In the genomic region with DNA sequence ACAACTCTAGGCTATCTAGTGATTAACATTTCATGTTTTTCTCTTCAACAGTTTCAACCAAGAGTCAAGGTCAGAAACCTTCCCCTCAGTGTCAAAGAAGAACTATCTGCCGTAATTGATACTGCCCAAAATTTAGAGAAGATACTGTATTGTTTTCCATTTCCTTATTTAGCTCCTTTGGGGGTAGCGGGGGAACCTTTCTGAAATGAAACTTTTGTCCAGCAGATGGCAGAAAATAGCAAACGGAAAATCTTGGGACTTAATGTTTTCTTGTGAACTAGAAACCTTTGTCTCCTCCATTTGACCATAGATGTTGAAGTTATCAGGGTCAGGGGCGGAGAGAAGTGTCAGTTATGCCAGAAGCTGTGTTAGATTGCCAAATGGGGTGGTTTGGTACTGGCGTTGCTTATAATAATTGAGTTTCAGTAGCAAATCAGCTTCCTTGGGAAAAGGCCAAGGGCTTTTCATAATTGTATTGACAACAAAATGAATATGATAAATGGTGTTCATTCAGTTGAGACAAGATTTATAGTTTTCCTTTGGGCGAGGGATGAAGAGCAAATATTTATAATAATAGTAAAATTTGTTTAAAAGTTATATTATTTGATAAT, we compare ENCODE assay signal across 9 cellular contexts.
DNase-seq lines count a peak whose midpoint lies in the region; ATAC-seq, FAIRE-seq and TF ChIP-seq lines count a peak whose summit lies in the region.
"Had no signal": no experiment of that assay in that cellular context is flagged by ENCODE, and none has a peak within 500 bp of the region (broad histone marks: within the 10 kb centered on the region; RNA-seq: fewer than 3 reads in every experiment).

No MANE protein-coding gene starts in this region.

- H3K27ac ChIP-seq in keratinocyte (ENCODE audit: control insufficient read depth, insufficient read depth, low read length): no peak overlapping the region

- no peaks in the 10 kb centered on the region for H3K9me3 Mint-ChIP-seq in activated T-helper 17 cell treated with anti-CD3 and anti-CD28 coated beads, Interleukin-2, amount 50 U/mL, for 72 hours

- peaks cover 15% of the 10 kb centered on the region for H3K27me3 Mint-ChIP-seq in activated T-helper 17 cell treated with anti-CD3 and anti-CD28 coated beads, Interleukin-2, amount 50 U/mL, for 72 hours

- H3K9me1 ChIP-seq in keratinocyte (ENCODE audit: control insufficient read depth, extremely low read depth, insufficient read depth, low read length): no peaks in the 10 kb centered on the region

- no peaks in the 10 kb centered on the region for H3K36me3 ChIP-seq in keratinocyte (ENCODE audit: control insufficient read depth in 2 of 2, extremely low read depth in 1 of 2, insufficient read depth in 2 of 2, low read length in 2 of 2)

- peak overlapping the region; percentile 41 for H2AFZ ChIP-seq in keratinocyte (ENCODE audit: control insufficient read depth, low read length)

- no peaks in the 10 kb centered on the region for H3K4me1 Mint-ChIP-seq in activated T-helper 17 cell treated with anti-CD3 and anti-CD28 coated beads, Interleukin-2, amount 50 U/mL, for 72 hours

- H3K79me2 ChIP-seq in keratinocyte (ENCODE audit: control insufficient read depth, insufficient read depth, low read length): no peaks in the 10 kb centered on the region

- DNase-seq in AML-193 (lab: John Stamatoyannopoulos, UW): peak; percentile 39 to 68
- DNase-seq in NCI-H446 (lab: John Stamatoyannopoulos, UW): peak; percentile 32 to 45
- peak; percentile 56 for DNase-seq in amniotic epithelial cell (ENCODE audit: low read depth)
- no peak for DNase-seq in keratinocyte (ENCODE audit: low read depth, low spot score)
- DNase-seq in 8988T: no peak
- no peak for DNase-seq in DMS153 (lab: John Stamatoyannopoulos, UW)

- FAIRE-seq in keratinocyte (lab: Jason Lieb, UNC): no peak

- no peak overlapping the region for H3K4me3 ChIP-seq in keratinocyte (ENCODE audit: control insufficient read depth in 2 of 3, extremely low read depth in 1 of 3, insufficient read depth in 2 of 3, low read depth in 1 of 3, low read length in 3 of 3)
- H3K4me3 ChIP-seq: mucosa of descending colon had no signal

- H3K36me3 Mint-ChIP-seq in activated T-helper 17 cell treated with anti-CD3 and anti-CD28 coated beads, Interleukin-2, amount 50 U/mL, for 72 hours (ENCODE audit: low read depth): no peaks in the 10 kb centered on the region

- dilution Hi-C loops in keratinocyte (cut with MboI; ENCODE audit: extremely low pct_ligation_motif_present, low sequenced_read_pairs): no loop called here

- no peaks in the 10 kb centered on the region for H4K20me1 ChIP-seq in keratinocyte (ENCODE audit: control insufficient read depth, extremely low read depth, insufficient read depth, low read length)

- H3K4me2 ChIP-seq in keratinocyte (ENCODE audit: control insufficient read depth, extremely low read depth, insufficient read depth, low read depth, low read length): no peak overlapping the region

- ATAC-seq in activated T-helper 17 cell treated with anti-CD3 and anti-CD28 coated beads, Interleukin-2, amount 50 U/mL, for 72 hours (replicated peaks): no peak
- ATAC-seq: mucosa of descending colon had no signal

- no peak overlapping the region for H3K4me3 Mint-ChIP-seq in activated T-helper 17 cell treated with anti-CD3 and anti-CD28 coated beads, Interleukin-2, amount 50 U/mL, for 72 hours

- no peaks in the 10 kb centered on the region for H3K27me3 ChIP-seq in keratinocyte (ENCODE audit: control insufficient read depth, extremely low read depth, insufficient read depth, low read length)

- H3K4me1 ChIP-seq in keratinocyte (ENCODE audit: control insufficient read depth, extremely low read depth, insufficient read depth, low read length): no peaks in the 10 kb centered on the region

- TF ChIP-seq CTCF in GM12872 (IDR thresholded peaks at IDR 0.05; ENCODE audit: insufficient read depth, low read depth, low read length) (peak; percentile 47; the same call in 2 of the 3 replicates), keratinocyte (optimal IDR thresholded peaks at IDR 0.05 in 1 of 3, IDR thresholded peaks at IDR 0.05 in 1 of 3, conservative IDR thresholded peaks at IDR 0.05 in 1 of 3; ENCODE audit: extremely low read depth in 1 of 3, insufficient read depth in 2 of 3, low read length in 3 of 3) (peak in 2 of 3 experiments; percentile 41 to 49)

- H3K27ac Mint-ChIP-seq in activated T-helper 17 cell treated with anti-CD3 and anti-CD28 coated beads, Interleukin-2, amount 50 U/mL, for 72 hours: no peak overlapping the region

- no peaks in the 10 kb centered on the region for H3K9me3 ChIP-seq in keratinocyte (ENCODE audit: control insufficient read depth, low read depth, low read length)
- H3K9me3 ChIP-seq: mucosa of descending colon had no signal

- H3K9ac ChIP-seq in keratinocyte (ENCODE audit: control insufficient read depth, extremely low read depth, insufficient read depth, low read length): no peak overlapping the region

Comparison
In these comparisons a context has a peak if more than half of its experiments do, and no peak if none do; other contexts are left out.
1. DNase-seq: peak in AML-193 (2 of 2), NCI-H446 (2 of 2) and amniotic epithelial cell (single experiment); none in keratinocyte (single experiment), 8988T (single experiment) and DMS153 (single experiment).